8 cellular contexts compared by ENCODE assay signal in genomic region chr10:133309111-133309719, GRCh38. TPM values are rescaled to one million over a fixed set of nuclear protein-coding genes. Genes with fewer than 3 reads are reported as not detected.
DNase-seq lines count a peak whose midpoint lies in the region.

No MANE protein-coding gene starts in this region.

- in situ Hi-C loops in GM23248 (cut with MboI), result no loop called here

- H2AFZ ChIP-seq in GM23248, result peak overlapping the region; percentile 75
- 0 out of 2 replicates have a peak overlapping the region, but pooled peaks have one; percentile 89 for H2AFZ ChIP-seq in Karpas-422 (ENCODE audit: low read length)
- peak overlapping the region; percentile 100 for H2AFZ ChIP-seq in neuronal stem cell (ENCODE audit: low read length)

- H3K4me1 ChIP-seq in GM23248 (ENCODE audit: insufficient read depth) (peaks cover 11% of the 10 kb centered on the region), Karpas-422 (ENCODE audit: low read length) (peaks cover 18% of the 10 kb centered on the region), neuronal stem cell (ENCODE audit: control insufficient read depth in 2 of 2, insufficient read depth in 1 of 2, low read depth in 1 of 2, low read length in 2 of 2) (peaks cover 8 to 12% of the 10 kb centered on the region in 2 donors)

- H3K23ac ChIP-seq in neuronal stem cell (ENCODE audit: low read depth, low read length, poor library complexity), result peak overlapping the region; percentile 93

- H3K79me1 ChIP-seq in neuronal stem cell (ENCODE audit: low read depth, low read length), result peaks cover 25% of the 10 kb centered on the region

- H2AK5ac ChIP-seq in neuronal stem cell (ENCODE audit: low read depth, low read length), result peak overlapping the region; percentile 75

- H3K9me2 ChIP-seq in GM23248 (ENCODE audit: insufficient read depth) (no peaks in the 10 kb centered on the region), Karpas-422 (replicated peaks; ENCODE audit: insufficient read depth, low read length) (no peaks in the 10 kb centered on the region)

- H3K9me3 Mint-ChIP-seq in activated naive CD4-positive, alpha-beta T cell treated with anti-CD3 and anti-CD28 coated beads for 36 hours, result no peaks in the 10 kb centered on the region

- H3K79me2 ChIP-seq in GM23248 (ENCODE audit: insufficient read depth) (peaks cover 43% of the 10 kb centered on the region), Karpas-422 (ENCODE audit: low read length) (peaks cover 45% of the 10 kb centered on the region)

- no peak overlapping the region for H4K91ac ChIP-seq in neuronal stem cell (ENCODE audit: low read depth, low read length, poor library complexity)

- no peaks in the 10 kb centered on the region for H3K27me3 ChIP-seq in GM23248 (replicated peaks; ENCODE audit: insufficient read depth)
- H3K27me3 ChIP-seq in Karpas-422 (ENCODE audit: low read length), result no peaks in the 10 kb centered on the region
- H3K27me3 ChIP-seq in neuronal stem cell (ENCODE audit: control insufficient read depth in 3 of 3, insufficient read depth in 3 of 3, low read depth in 1 of 3, low read length in 3 of 3), result no peaks in the 10 kb centered on the region

- peak overlapping the region; percentile 82 for H2BK5ac ChIP-seq in neuronal stem cell (ENCODE audit: low read length)

- WGBS in GM23248 (ENCODE audit: low coverage in 1 of 2, low lambda C conversion rate in 2 of 2, missing lambda C conversion rate in 2 of 2), 2 experiments, result 26 to 42% methylated on average over 22 to 44 of the region's 45 CpGs
- no CpG with 5 or more reads among the region's 45 CpGs for WGBS in neuronal stem cell (ENCODE audit: extremely low coverage in 2 of 2, insufficient read length in 2 of 2, insufficient replicate concordance in 1 of 2), 2 donors

- CTCF ChIA-PET in activated naive CD4-positive, alpha-beta T cell treated with anti-CD3 and anti-CD28 coated beads for 36 hours (lab: Charles Lee), result no interaction called here

- intact Hi-C loops in activated naive CD4-positive, alpha-beta T cell treated with anti-CD3 and anti-CD28 coated beads for 36 hours (cut with micrococcal nuclease), result loop anchor here (1.0 to 10.0 kb wide), 4 partner anchors 34 to 404 kb away; partner anchors contain the start of gene PAOX

- peak overlapping the region; percentile 98 for H3K4me3 ChIP-seq in GM23248
- H3K4me3 ChIP-seq in Karpas-422 (ENCODE audit: low read length), result peak overlapping the region; percentile 96
- peak overlapping the region; percentile 81 to 94 for H3K4me3 ChIP-seq in neuronal stem cell (ENCODE audit: low read length in 2 of 2)

- peak overlapping the region; percentile 90 for H2BK12ac ChIP-seq in neuronal stem cell (ENCODE audit: low read length)

- H3K9ac ChIP-seq in GM23248 (peak overlapping the region; percentile 99), Karpas-422 (ENCODE audit: low read length) (peak overlapping the region; percentile 96), neuronal stem cell (ENCODE audit: low read depth, low read length, poor library complexity) (peak overlapping the region; percentile 89)

- H4K8ac ChIP-seq in neuronal stem cell (ENCODE audit: low read depth, low read length), result peak overlapping the region; percentile 48

- H3K36me3 ChIP-seq in GM23248 (ENCODE audit: low read depth) (no peaks in the 10 kb centered on the region), Karpas-422 (ENCODE audit: insufficient read depth, low read length) (peaks cover 16% of the 10 kb centered on the region), neuronal stem cell (replicated peaks in 1 of 2; ENCODE audit: control insufficient read depth in 2 of 2, insufficient read depth in 2 of 2, low read length in 2 of 2) (peaks cover 27 to 41% of the 10 kb centered on the region in 2 donors)

- H2BK120ac ChIP-seq in neuronal stem cell (ENCODE audit: low read depth, low read length), result no peak overlapping the region

- peak overlapping the region; percentile 84 for H3K14ac ChIP-seq in neuronal stem cell (ENCODE audit: low read length)

- H3K27ac Mint-ChIP-seq in activated naive CD4-positive, alpha-beta T cell treated with anti-CD3 and anti-CD28 coated beads for 36 hours, result peak overlapping the region; percentile 71

- H3K27ac ChIP-seq in GM23248 (peak overlapping the region; percentile 94), Karpas-422 (ENCODE audit: low read length) (peak overlapping the region; percentile 81), neuronal stem cell (replicated peaks; ENCODE audit: low read length) (peak overlapping the region; percentile 92), substantia nigra (ENCODE audit: low read depth, low read length, poor library complexity, severe bottlenecking) (peak overlapping the region; percentile 97)

- H2BK15ac ChIP-seq in neuronal stem cell (ENCODE audit: low read length), result no peak overlapping the region

- peak overlapping the region; percentile 93 for H3K4ac ChIP-seq in neuronal stem cell (ENCODE audit: low read length)

- peaks cover 16% of the 10 kb centered on the region for H3K36me3 Mint-ChIP-seq in activated naive CD4-positive, alpha-beta T cell treated with anti-CD3 and anti-CD28 coated beads for 36 hours (ENCODE audit: low read depth)

- H4K20me1 ChIP-seq in GM23248 (ENCODE audit: insufficient read depth) (no peaks in the 10 kb centered on the region; the same call in 1 of the 2 replicates), Karpas-422 (ENCODE audit: insufficient read depth, low read depth, low read length) (peaks cover 28% of the 10 kb centered on the region; the same call in 1 of the 2 replicates)

- no peaks in the 10 kb centered on the region for H3K9me3 ChIP-seq in GM23248 (ENCODE audit: low read depth)
- H3K9me3 ChIP-seq in Karpas-422 (ENCODE audit: low read length), result no peaks in the 10 kb centered on the region
- no peaks in the 10 kb centered on the region for H3K9me3 ChIP-seq in neuronal stem cell (replicated peaks in 1 of 2; ENCODE audit: control insufficient read depth in 2 of 2, insufficient read depth in 1 of 2, low read depth in 1 of 2, low read length in 2 of 2)

- peak overlapping the region; percentile 65 for H3K4me3 Mint-ChIP-seq in activated naive CD4-positive, alpha-beta T cell treated with anti-CD3 and anti-CD28 coated beads for 36 hours

- no peaks in the 10 kb centered on the region for H3K27me3 Mint-ChIP-seq in activated naive CD4-positive, alpha-beta T cell treated with anti-CD3 and anti-CD28 coated beads for 36 hours (ENCODE audit: low read depth)

- H3F3A ChIP-seq in GM23248 (ENCODE audit: insufficient read depth), result 0 out of 2 replicates have a peak, but pooled peaks cover 5% of the 10 kb centered on the region

- H3K4me2 ChIP-seq in GM23248 (ENCODE audit: unreplicated experiment), result peak overlapping the region; percentile 63
- H3K4me2 ChIP-seq in Karpas-422 (ENCODE audit: low read depth, low read length, poor library complexity, severe bottlenecking), result peak overlapping the region; percentile 91
- H3K4me2 ChIP-seq in neuronal stem cell (ENCODE audit: insufficient read depth, low read length, poor library complexity, severe bottlenecking), result peak overlapping the region; percentile 94

- H3K18ac ChIP-seq in neuronal stem cell (ENCODE audit: low read length), result peak overlapping the region; percentile 100

- DNase-seq in DMS79 treated with DMSO at 0.1 percent for 48 hours (lab: John Stamatoyannopoulos, UW), result peak; percentile 39
- DNase-seq in GM23248, result peak; percentile 93
- peak; percentile 96 for DNase-seq in Karpas-422
- DNase-seq in SHP77 treated with DMSO at 0.1 percent for 48 hours (lab: John Stamatoyannopoulos, UW), result peak; percentile 30
- peak; percentile 95 for DNase-seq in activated naive CD4-positive, alpha-beta T cell treated with anti-CD3 and anti-CD28 coated beads for 36 hours
- peak; percentile 73 for DNase-seq in foreskin melanocyte
- DNase-seq in neuronal stem cell (ENCODE audit: low spot score), result peak; percentile 89
- peak in 47 of 49 donors; percentile 60 to 96 (median 88) for DNase-seq in substantia nigra (lab: John Stamatoyannopoulos, UW)

- H3K4me1 Mint-ChIP-seq in activated naive CD4-positive, alpha-beta T cell treated with anti-CD3 and anti-CD28 coated beads for 36 hours (ENCODE audit: low read depth), result peaks cover 23% of the 10 kb centered on the region

RNA-seq across cellular contexts. Expression of gene ZNF511, which starts 0.5 kb away (rescaled TPM):
- 12.4 and 12.6 TPM in 2 replicates for total RNA-seq in GM23248 (2014; rRNA removed; shearing (Covaris generic))
- polyA plus RNA-seq in GM23248 (2016; fragmentation: Nextera tagmentation; extraction: Ambion mirVana), result 59.5 and 63.3 TPM in 2 replicates
- total RNA-seq in Karpas-422 (2014; rRNA removed; shearing (Covaris generic); ENCODE audit: low replicate concordance), result 14.0 and 38.6 TPM in 2 replicates
- 10 to 100 TPM; 37.1 to 39.4 TPM for total RNA-seq in activated naive CD4-positive, alpha-beta T cell treated with anti-CD3 and anti-CD28 coated beads for 36 hours
- 40.1 TPM for polyA plus RNA-seq in neuronal stem cell (2013, experiment 1 of 2)
- 35.5 TPM for polyA plus RNA-seq in neuronal stem cell (2013, experiment 2 of 2)

RNA-seq across cellular contexts. Expression of gene TUBGCP2, which starts 0.5 kb away (rescaled TPM):
- total RNA-seq in GM23248 (2014; rRNA removed; shearing (Covaris generic)), result 50.3 and 53.9 TPM in 2 replicates
- polyA plus RNA-seq in GM23248 (2016; fragmentation: Nextera tagmentation; extraction: Ambion mirVana), result 35.3 and 39.7 TPM in 2 replicates
- 21.4 and 29.5 TPM in 2 replicates for total RNA-seq in Karpas-422 (2014; rRNA removed; shearing (Covaris generic); ENCODE audit: low replicate concordance)
- total RNA-seq in activated naive CD4-positive, alpha-beta T cell treated with anti-CD3 and anti-CD28 coated beads for 36 hours, result 10 to 100 TPM; 47.9 to 56.1 TPM
- 33.5 TPM for polyA plus RNA-seq in neuronal stem cell (2013, experiment 1 of 2)
- 35.6 TPM for polyA plus RNA-seq in neuronal stem cell (2013, experiment 2 of 2)

RNA-seq across cellular contexts. Expression of gene CALY, which starts 27.5 kb away (rescaled TPM):
- 0.86 TPM in 1 of 2 replicates, not detected in the other for total RNA-seq in GM23248 (2014; rRNA removed; shearing (Covaris generic))
- polyA plus RNA-seq in GM23248 (2016; fragmentation: Nextera tagmentation; extraction: Ambion mirVana), result not detected in 2 replicates
- total RNA-seq in Karpas-422 (2014; rRNA removed; shearing (Covaris generic); ENCODE audit: low replicate concordance), result not detected in 2 replicates
- not detected for total RNA-seq in activated naive CD4-positive, alpha-beta T cell treated with anti-CD3 and anti-CD28 coated beads for 36 hours
- polyA plus RNA-seq in neuronal stem cell (2013, experiment 1 of 2), result 9.4 TPM
- 11.0 TPM for polyA plus RNA-seq in neuronal stem cell (2013, experiment 2 of 2)

RNA-seq across cellular contexts. Expression of gene ADAM8, which starts 32.5 kb away (rescaled TPM):
- 0.25 and 0.76 TPM in 2 replicates for total RNA-seq in GM23248 (2014; rRNA removed; shearing (Covaris generic))
- polyA plus RNA-seq in GM23248 (2016; fragmentation: Nextera tagmentation; extraction: Ambion mirVana), result 0.19 TPM in 1 of 2 replicates, not detected in the other
- total RNA-seq in Karpas-422 (2014; rRNA removed; shearing (Covaris generic); ENCODE audit: low replicate concordance), result 0.71 and 3.8 TPM in 2 replicates
- total RNA-seq in activated naive CD4-positive, alpha-beta T cell treated with anti-CD3 and anti-CD28 coated beads for 36 hours, result 100 to 1,000 TPM; 112 to 120 TPM
- 1.1 TPM for polyA plus RNA-seq in neuronal stem cell (2013, experiment 1 of 2)
- 1.3 TPM for polyA plus RNA-seq in neuronal stem cell (2013, experiment 2 of 2)

RNA-seq across cellular contexts. Expression of gene PRAP1, which starts 38.0 kb away (rescaled TPM):
- total RNA-seq in GM23248 (2014; rRNA removed; shearing (Covaris generic)), result not detected in 2 replicates
- not detected in 2 replicates for polyA plus RNA-seq in GM23248 (2016; fragmentation: Nextera tagmentation; extraction: Ambion mirVana)
- not detected in 2 replicates for total RNA-seq in Karpas-422 (2014; rRNA removed; shearing (Covaris generic); ENCODE audit: low replicate concordance)
- total RNA-seq in activated naive CD4-positive, alpha-beta T cell treated with anti-CD3 and anti-CD28 coated beads for 36 hours, result not detected
- 0.52 TPM for polyA plus RNA-seq in neuronal stem cell (2013, experiment 1 of 2)
- polyA plus RNA-seq in neuronal stem cell (2013, experiment 2 of 2), result 0.43 TPM

Comparison
In these comparisons a context has a peak if more than half of its experiments do, and no peak if none do; other contexts are left out.
1. Peak in every context shown above with its lines: DNase-seq, H3K4me3 ChIP-seq and H3K27ac ChIP-seq.
2. DNase-seq: peak in every context shown above with its lines; median percentile 96 in Karpas-422; 95 in activated naive CD4-positive, alpha-beta T cell treated with anti-CD3 and anti-CD28 coated beads for 36 hours; 93 in GM23248; 89 in neuronal stem cell; 88 in substantia nigra; 73 in foreskin melanocyte; 39 in DMS79 treated with DMSO at 0.1 percent for 48 hours; 30 in SHP77 treated with DMSO at 0.1 percent for 48 hours.